Comparison of ENCODE assay signal across 9 cellular contexts in the genomic region with DNA sequence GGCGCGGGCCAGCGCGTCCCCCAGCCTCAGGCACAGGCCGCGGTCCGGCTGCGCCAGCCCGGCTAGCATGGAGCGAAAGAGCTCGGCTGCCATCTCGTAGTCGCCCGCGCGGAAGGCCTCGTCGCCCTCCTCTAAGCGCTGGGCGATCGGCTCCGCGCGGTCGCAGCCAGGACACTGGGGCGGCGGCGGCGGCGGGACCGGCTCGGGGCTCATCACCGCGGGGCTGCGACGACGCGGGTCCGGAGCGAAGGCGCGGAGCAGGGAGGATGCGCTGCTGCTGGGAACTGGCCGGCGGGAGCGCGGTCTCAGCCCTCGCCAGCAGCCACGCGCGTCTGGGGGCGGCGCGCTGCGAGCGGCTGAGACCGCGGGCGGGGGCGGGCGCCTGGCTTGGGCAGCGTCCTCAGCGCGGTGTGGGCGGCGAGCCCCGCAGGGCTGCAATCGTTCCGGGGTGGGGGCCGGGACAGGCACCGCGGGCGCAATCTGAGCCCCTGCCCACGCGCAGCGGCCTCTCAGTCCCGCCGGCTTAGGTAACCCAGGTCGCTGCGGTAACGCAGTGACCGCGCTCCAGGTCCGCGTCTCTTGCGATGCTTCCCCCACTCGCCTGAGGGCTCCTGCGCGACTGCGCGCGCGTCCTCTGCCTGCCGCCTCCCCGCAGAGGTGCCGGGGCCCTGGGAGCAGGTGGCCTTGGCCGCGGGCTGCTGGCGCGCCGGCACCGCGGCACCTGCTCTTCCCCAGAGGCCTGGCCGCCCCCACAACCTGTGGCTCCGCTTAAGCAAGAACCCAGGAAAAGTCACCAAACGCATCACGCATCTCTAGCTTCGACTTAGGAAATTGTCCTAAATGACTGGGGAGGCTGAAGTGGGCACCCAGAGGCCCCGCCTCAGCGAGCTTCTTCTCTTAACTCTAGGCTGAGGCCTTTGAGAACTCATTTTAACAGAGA. TPM values are rescaled to one million over a fixed set of nuclear protein-coding genes. Genes with fewer than 3 reads are reported as not detected.
A peak's percentile ranks its signal among the peaks of the same experiment; 100 is the strongest.
DNase-seq lines count a peak whose midpoint lies in the region; ATAC-seq and TF ChIP-seq lines count a peak whose summit lies in the region.
"Had no signal": no experiment of that assay in that cellular context is flagged by ENCODE, and none has a peak within 500 bp of the region (broad histone marks: within the 10 kb centered on the region; RNA-seq: fewer than 3 reads in every experiment).

A gene (minus strand): TSS at position 621 of the 940 bp plus-strand sequence. CDS start 408 bp downstream, at position 213.

- peaks cover 0 to 5% of the 10 kb centered on the region in 2 donors for H3K4me1 ChIP-seq in left lung
- H3K4me1 ChIP-seq in stomach = peaks cover 7 to 34% (median 21%) of the 10 kb centered on the region in 4 donors

- CTCF ChIA-PET in activated CD4-positive, alpha-beta memory T cell treated with anti-CD3 and anti-CD28 coated beads, Interleukin-2, amount 10 ng/mL, durations not matched to agents 7 days and 5 days (lab: Charles Lee) = no interaction called here

- H3K4me3 Mint-ChIP-seq in activated CD4-positive, alpha-beta memory T cell treated with anti-CD3 and anti-CD28 coated beads, Interleukin-2, amount 10 ng/mL, durations not matched to agents 7 days and 5 days = no peak within 1 kb of the TSS

- peaks cover 2% of the 10 kb centered on the region for H3K4me1 Mint-ChIP-seq in activated CD4-positive, alpha-beta memory T cell treated with anti-CD3 and anti-CD28 coated beads, Interleukin-2, amount 10 ng/mL, durations not matched to agents 7 days and 5 days

- no peaks in the 10 kb centered on the region for H3K36me3 ChIP-seq in left lung
- H3K36me3 ChIP-seq in stomach = peaks cover 0 to 9% (median 0%) of the 10 kb centered on the region in 4 donors

- H3K27ac ChIP-seq in left lung = peak within 1 kb of the TSS; percentile 30 to 37
- peak within 1 kb of the TSS; percentile 72 to 92 (median 90) for H3K27ac ChIP-seq in stomach
- H3K27ac ChIP-seq: C4-2B had no signal

- TF ChIP-seq POLR2A in stomach (IDR thresholded peaks at IDR 0.05) = no peak

- H3K9me3 Mint-ChIP-seq in activated CD4-positive, alpha-beta memory T cell treated with anti-CD3 and anti-CD28 coated beads, Interleukin-2, amount 10 ng/mL, durations not matched to agents 7 days and 5 days = peaks cover 12% of the 10 kb centered on the region

- H3K4me3 ChIP-seq in left lung (peak within 1 kb of the TSS; percentile 31 to 44), stomach (peak within 1 kb of the TSS; percentile 60 to 74 (median 67))

- no peak for TF ChIP-seq CTCF in left lung (IDR thresholded peaks at IDR 0.05)
- TF ChIP-seq CTCF in stomach (IDR thresholded peaks at IDR 0.05) = no peak

- H3K27me3 ChIP-seq in left lung = peaks cover 22 to 87% of the 10 kb centered on the region in 2 donors
- peaks cover 0 to 43% (median 16%) of the 10 kb centered on the region in 3 donors for H3K27me3 ChIP-seq in stomach

- intact Hi-C loops in left lung (cut with DNase I) (no loop called here), stomach (cut with DNase I; ENCODE audit: low total_unique reads) (no loop called here)

- no peak for TF ChIP-seq EP300 in stomach (IDR thresholded peaks at IDR 0.05)

- H3K9me3 ChIP-seq in left lung (peaks cover 0 to 11% of the 10 kb centered on the region in 2 donors), stomach (peaks cover 0 to 13% (median 6%) of the 10 kb centered on the region in 4 donors)

- POLR2A ChIA-PET in activated CD4-positive, alpha-beta memory T cell treated with anti-CD3 and anti-CD28 coated beads, Interleukin-2, amount 10 ng/mL, durations not matched to agents 7 days and 5 days (lab: Charles Lee) = interaction anchor here (0.6 kb wide), 1 partner anchor 19 kb away, joined by 3 read pairs; no protein-coding TSS in a partner anchor

- ATAC-seq in left lung = peak; percentile 80

- DNase-seq in NCI-H1694 treated with DMSO at 0.1 percent for 48 hours (lab: John Stamatoyannopoulos, UW) (peak; percentile 42), NCI-H1694 (lab: John Stamatoyannopoulos, UW) (no peak), NCI-H226 (peak; percentile 2), cerebellar cortex (ENCODE audit: low spot score) (peak; percentile 50), left lung (peak; percentile 32 to 86), stomach (peak; percentile 52), NCI-H2196 (lab: John Stamatoyannopoulos, UW; ENCODE audit: unreplicated experiment) (no peak)
- DNase-seq in activated CD4-positive, alpha-beta memory T cell treated with anti-CD3 and anti-CD28 coated beads, Interleukin-2, amount 10 ng/mL, durations not matched to agents 7 days and 5 days = no peak

- H3K27me3 Mint-ChIP-seq in activated CD4-positive, alpha-beta memory T cell treated with anti-CD3 and anti-CD28 coated beads, Interleukin-2, amount 10 ng/mL, durations not matched to agents 7 days and 5 days = peaks cover 57% of the 10 kb centered on the region

- H3K36me3 Mint-ChIP-seq in activated CD4-positive, alpha-beta memory T cell treated with anti-CD3 and anti-CD28 coated beads, Interleukin-2, amount 10 ng/mL, durations not matched to agents 7 days and 5 days (ENCODE audit: low read depth) = peaks cover 3% of the 10 kb centered on the region

- 1 to 2% (median 2%) methylated on average over 12 to 110 of the region's 110 CpGs for WGBS in stomach, 5 donors

- H3K27ac Mint-ChIP-seq in activated CD4-positive, alpha-beta memory T cell treated with anti-CD3 and anti-CD28 coated beads, Interleukin-2, amount 10 ng/mL, durations not matched to agents 7 days and 5 days = no peak within 1 kb of the TSS

RNA-seq across cellular contexts. Expression of the gene that starts here (rescaled TPM):
- total RNA-seq in left lung = 1 to 10 TPM; 3.1 to 3.8 TPM
- 10 to 100 TPM in 3 of 5 donors, 1 to 10 TPM in 2; 2.9 to 32.1 (median 15.4) TPM for total RNA-seq in stomach
- under 1 TPM; 0.31 to 0.95 (median 0.62) TPM for polyA plus RNA-seq in stomach
- total RNA-seq in activated CD4-positive, alpha-beta memory T cell treated with anti-CD3 and anti-CD28 coated beads, Interleukin-2, amount 10 ng/mL, durations not matched to agents 7 days and 5 days = under 1 TPM; 0.08 to 0.10 TPM

Comparison
In these comparisons a context has a peak if more than half of its experiments do, and no peak if none do; other contexts are left out.
1. DNase-seq: peak in NCI-H1694 treated with DMSO at 0.1 percent for 48 hours (single experiment), NCI-H226 (single experiment), cerebellar cortex (single experiment), left lung (2 of 2) and stomach (single experiment); none in NCI-H1694 (single experiment), NCI-H2196 (single experiment) and activated CD4-positive, alpha-beta memory T cell treated with anti-CD3 and anti-CD28 coated beads, Interleukin-2, amount 10 ng/mL, durations not matched to agents 7 days and 5 days (single experiment).